In genomic region chr2:65057391-65058052, GRCh38 we compare ENCODE assay signal across 8 cellular contexts. TPM values are rescaled to one million over a fixed set of nuclear protein-coding genes. Genes with fewer than 3 reads are reported as not detected.
DNase-seq lines count a peak whose midpoint lies in the region.

No MANE protein-coding gene starts in this region.

- H3K36me3 ChIP-seq in SK-N-MC (ENCODE audit: insufficient read depth, low read length) = no peaks in the 10 kb centered on the region
- no peaks in the 10 kb centered on the region for H3K36me3 ChIP-seq in mesodermal cell (ENCODE audit: control insufficient read depth, insufficient read depth, low read length)
- no peaks in the 10 kb centered on the region for H3K36me3 ChIP-seq in thymus (ENCODE audit: control insufficient read depth, insufficient read depth)

- WGBS in mesodermal cell (ENCODE audit: insufficient coverage in 2 of 2), 2 experiments = 70 to 85% methylated on average over 5 to 6 of the region's 6 CpGs
- 32% methylated on average over 6 of the region's 6 CpGs for WGBS in thymus

- no peaks in the 10 kb centered on the region for H3K27me3 ChIP-seq in thymus (ENCODE audit: control insufficient read depth, insufficient read depth)

- in situ Hi-C loops in G401 (cut with HindIII; ENCODE audit: low sequenced_read_pairs) = no loop called here

- H3K27ac ChIP-seq in SK-N-MC (no peak overlapping the region), caudate nucleus (ENCODE audit: low read depth, low read length) (peak overlapping the region; percentile 82), mesodermal cell (ENCODE audit: low read depth, low read length, severe bottlenecking) (peak overlapping the region; percentile 24), thymus (ENCODE audit: low read depth) (peak overlapping the region; percentile 49)

- DNase-seq in NCI-H1417 (lab: John Stamatoyannopoulos, UW) = peak; percentile 33 to 75 (median 67)
- DNase-seq in NCI-H1417 treated with DMSO at 0.1 percent for 48 hours (lab: John Stamatoyannopoulos, UW) = no peak
- DNase-seq in HT-29 (ENCODE audit: low spot score) = peak; percentile 57
- DNase-seq in SK-N-MC (ENCODE audit: low read depth, low spot score) = no peak
- DNase-seq in caudate nucleus (lab: John Stamatoyannopoulos, UW) = no peak
- no peak for DNase-seq in G401 (ENCODE audit: low spot score)

- H3K4me3 ChIP-seq in SK-N-MC = peak overlapping the region; percentile 95
- H3K4me3 ChIP-seq in mesodermal cell (ENCODE audit: extremely low read depth, insufficient read depth, low read length, poor library complexity, severe bottlenecking) = peak overlapping the region; percentile 66
- H3K4me3 ChIP-seq in thymus (ENCODE audit: low read length) = peak overlapping the region; percentile 72

- no peaks in the 10 kb centered on the region for H3K9me3 ChIP-seq in SK-N-MC (ENCODE audit: low read depth, low read length)
- no peaks in the 10 kb centered on the region for H3K9me3 ChIP-seq in mesodermal cell (ENCODE audit: control insufficient read depth, low read length)
- H3K9me3 ChIP-seq in thymus (ENCODE audit: control insufficient read depth) = no peaks in the 10 kb centered on the region

- H3K4me1 ChIP-seq in mesodermal cell (ENCODE audit: control insufficient read depth, insufficient read depth, low read length, poor library complexity, severe bottlenecking) (no peaks in the 10 kb centered on the region), thymus (ENCODE audit: control insufficient read depth, insufficient read depth, low read length) (peaks cover 24% of the 10 kb centered on the region)

- peak overlapping the region; percentile 72 for H3K9ac ChIP-seq in SK-N-MC (ENCODE audit: insufficient read length)

RNA-seq across cellular contexts. Expression of gene CEP68, which starts 1.3 kb away (rescaled TPM):
- total RNA-seq in HT-29 (2014; rRNA removed; shearing (Covaris generic)) = 2.2 and 3.4 TPM in 2 replicates
- 11.8 TPM for polyA plus RNA-seq in mesodermal cell (2013, experiment 1 of 2)
- polyA plus RNA-seq in mesodermal cell (2013, experiment 2 of 2) = 11.2 TPM
- polyA plus RNA-seq in thymus = 13.3 TPM
- total RNA-seq in G401 (2014; rRNA removed; shearing (Covaris generic)) = 8.5 and 12.6 TPM in 2 replicates

Comparison
In these comparisons a context has a peak if more than half of its experiments do, and no peak if none do; other contexts are left out.
1. DNase-seq: peak in NCI-H1417 (3 of 3) and HT-29 (single experiment); none in NCI-H1417 treated with DMSO at 0.1 percent for 48 hours (single experiment), SK-N-MC (single experiment), caudate nucleus (0 of 61) and G401 (single experiment).
2. Peak in every context shown above with its lines, with median percentiles within 50 percentile points of each other: H3K4me3 ChIP-seq.